Comparison of ENCODE assay signal across 21 cellular contexts in genomic region chr21:15839601-15840000, GRCh38.
A peak's percentile ranks its signal among the peaks of the same experiment; 100 is the strongest.
DNase-seq lines count a peak whose midpoint lies in the region; ATAC-seq, FAIRE-seq and TF ChIP-seq lines count a peak whose summit lies in the region.
"Had no signal": no experiment of that assay in that cellular context is flagged by ENCODE, and none has a peak within 500 bp of the region (broad histone marks: within the 10 kb centered on the region; RNA-seq: fewer than 3 reads in every experiment).

No MANE protein-coding gene starts in this region.

- peak; percentile 34 for FAIRE-seq in RCC 7860 (lab: Jason Lieb, UNC)
- FAIRE-seq: D721Med, GM12878 had no signal

- H3K27ac ChIP-seq in ACC112 (ENCODE audit: low read depth, low read length) (peak overlapping the region; percentile 37; the same call in 1 of the 2 replicates), brain microvascular endothelial cell (peak overlapping the region; percentile 7)
- H3K27ac ChIP-seq: SK-N-MC had no signal

- no peak for ATAC-seq in HG03108 (IDR thresholded peaks at IDR 0.05; ENCODE audit: unreplicated experiment)
- no peak for ATAC-seq in activated naive CD4-positive, alpha-beta T cell treated with anti-CD3 and anti-CD28 coated beads, Interleukin-2, amount 50 U/mL, for 72 hours
- ATAC-seq: GM12878 had no signal

- H3K9me3 Mint-ChIP-seq in activated naive CD4-positive, alpha-beta T cell treated with anti-CD3 and anti-CD28 coated beads, Interleukin-2, amount 50 U/mL, for 72 hours, result no peaks in the 10 kb centered on the region
- H3K9me3 Mint-ChIP-seq: H9 had no signal

- H3K27me3 ChIP-seq in ACC112 (ENCODE audit: insufficient read depth, low read length) (no peaks in the 10 kb centered on the region), brain microvascular endothelial cell (replicated peaks) (no peaks in the 10 kb centered on the region)
- H3K27me3 ChIP-seq: BE2C had no signal

- in situ Hi-C loops in brain microvascular endothelial cell (cut with HindIII; ENCODE audit: low pct_ligation_motif_present, low sequenced_read_pairs), result no loop called here

- H3K4me3 ChIP-seq in ACC112 (ENCODE audit: low read depth, low read length), result no peak overlapping the region
- H3K4me3 ChIP-seq in brain microvascular endothelial cell (ENCODE audit: low read depth, low read length), result no peak overlapping the region
- H3K4me3 ChIP-seq: GM12878, SK-N-MC had no signal

- peaks cover 49% of the 10 kb centered on the region for H3K4me1 ChIP-seq in ACC112 (ENCODE audit: control insufficient read depth, insufficient read depth, low read length, unreplicated experiment)
- H3K4me1 ChIP-seq: BE2C had no signal

- H3K79me2 ChIP-seq in ACC112 (ENCODE audit: control insufficient read depth, insufficient read depth, low read length, unreplicated experiment), result peaks cover 4% of the 10 kb centered on the region

- H2AFZ ChIP-seq in ACC112 (ENCODE audit: low read length, unreplicated experiment), result no peak overlapping the region

- TF ChIP-seq CTCF in brain microvascular endothelial cell (IDR thresholded peaks at IDR 0.05; ENCODE audit: low read depth, low read length, missing control alignments), result no peak

- H3K36me3 Mint-ChIP-seq in activated naive CD4-positive, alpha-beta T cell treated with anti-CD3 and anti-CD28 coated beads, Interleukin-2, amount 50 U/mL, for 72 hours, result no peaks in the 10 kb centered on the region

- H3K27ac Mint-ChIP-seq in activated naive CD4-positive, alpha-beta T cell treated with anti-CD3 and anti-CD28 coated beads, Interleukin-2, amount 50 U/mL, for 72 hours, result no peak overlapping the region
- H3K27ac Mint-ChIP-seq: H9 had no signal

- DNase-seq in RCC 7860 (ENCODE audit: low spot score), result no peak
- DNase-seq in brain microvascular endothelial cell, result no peak
- peak; percentile 45 for DNase-seq in iris pigment epithelial cell (ENCODE audit: low read depth)
- no peak for DNase-seq in activated naive CD4-positive, alpha-beta T cell treated with anti-CD3 and anti-CD28 coated beads, Interleukin-2, amount 50 U/mL, for 72 hours (ENCODE audit: low spot score in 2 of 2)
- DNase-seq in DMS153 treated with DMSO at 0.1 percent for 48 hours (lab: John Stamatoyannopoulos, UW; ENCODE audit: unreplicated experiment), result no peak
- DNase-seq: BE2C, H9, KG1, MV-4-11, NCI-H1105 treated with DMSO at 0.1 percent for 48 hours, NCI-H1694, NCI-H2081, NCI-H2171, NCI-H524 treated with DMSO at 0.1 percent for 48 hours, OCI-M1, SHP77 had no signal

- peaks cover 20% of the 10 kb centered on the region for H3K36me3 ChIP-seq in ACC112 (ENCODE audit: insufficient read depth, low read length)
- H3K36me3 ChIP-seq in brain microvascular endothelial cell (replicated peaks), result no peaks in the 10 kb centered on the region
- H3K36me3 ChIP-seq: BE2C had no signal
